In genomic region chr6:134063966-134064445, GRCh38 we compare ENCODE assay signal across 1 cellular context.
TF ChIP-seq lines count a peak whose summit lies in the region.

No MANE protein-coding gene starts in this region.

TF ChIP-seq in K562, 482 proteins besides CTCF, POLR2A, EP300 and RAD21 (continued from another document):
- TF ChIP-seq MGA (IDR thresholded peaks at IDR 0.05), result peak; percentile 56; the same call in 1 of the 2 replicates
- peak; percentile 74 to 79 for TF ChIP-seq KDM1A (IDR thresholded peaks at IDR 0.05)
- no peak for TF ChIP-seq XRCC3 (IDR thresholded peaks at IDR 0.05)
- TF ChIP-seq TAL1 (IDR thresholded peaks at IDR 0.05), result peak; percentile 35; the same call in 1 of the 2 replicates
- no peak for TF ChIP-seq ZNF398 (CRISPR knock-in tag; IDR thresholded peaks at IDR 0.05)
- TF ChIP-seq CBFA2T3 (IDR thresholded peaks at IDR 0.05), result peak; percentile 89
- TF ChIP-seq SMAD2 (IDR thresholded peaks at IDR 0.05; ENCODE audit: low read depth, low read length), result no peak
- peak; percentile 70 for TF ChIP-seq TEAD4 (IDR thresholded peaks at IDR 0.05; ENCODE audit: low read length)
- TF ChIP-seq TEAD4 (CRISPR knock-in tag; IDR thresholded peaks at IDR 0.05; ENCODE audit: borderline replicate concordance), result no peak
- TF ChIP-seq NCOR1 (IDR thresholded peaks at IDR 0.05), result peak; percentile 51; the same call in 1 of the 2 replicates
- TF ChIP-seq CBX3 (IDR thresholded peaks at IDR 0.05; ENCODE audit: borderline replicate concordance in 1 of 2, low read length in 2 of 2), result peak in 1 of 2 experiments; percentile 52; a peak in 1 of 3 replicates
- TF ChIP-seq POLR2AphosphoS5 (IDR thresholded peaks at IDR 0.05; ENCODE audit: control insufficient read depth, insufficient read depth, low read depth, low read length), result peak; percentile 39; the same call in 1 of the 2 replicates
- TF ChIP-seq PKNOX1 (IDR thresholded peaks at IDR 0.05), result 0 out of 2 replicates have a peak, but pooled peaks have one; percentile 24
- no peak for TF ChIP-seq POLR2B (IDR thresholded peaks at IDR 0.05; ENCODE audit: low read depth, partially characterized antibody)
- no peak for TF ChIP-seq SRSF1 (IDR thresholded peaks at IDR 0.05; ENCODE audit: low read depth, low read length)
- 0 out of 2 replicates have a peak, but pooled peaks have one; percentile 37 for TF ChIP-seq MYC (IDR thresholded peaks at IDR 0.05; ENCODE audit: low read depth, low read length)
- no peak for TF ChIP-seq MYC (CRISPR knock-in tag; IDR thresholded peaks at IDR 0.05; ENCODE audit: borderline replicate concordance, low read depth)
- no peak for TF ChIP-seq SFPQ (IDR thresholded peaks at IDR 0.05; ENCODE audit: low read depth, low read length)
- TF ChIP-seq ZNF24 (IDR thresholded peaks at IDR 0.05), result peak; percentile 41; the same call in 1 of the 2 replicates
- TF ChIP-seq MCM2 (IDR thresholded peaks at IDR 0.05; ENCODE audit: low read depth), result no peak
- TF ChIP-seq ZNF280B (CRISPR knock-in tag; IDR thresholded peaks at IDR 0.05), result no peak
- no peak for TF ChIP-seq ZNF134 (CRISPR knock-in tag; conservative IDR thresholded peaks at IDR 0.05)
- TF ChIP-seq SUPT5H (IDR thresholded peaks at IDR 0.05), result no peak
- TF ChIP-seq MECOM (CRISPR knock-in tag; IDR thresholded peaks at IDR 0.05), result peak; percentile 42; the same call in 1 of the 2 replicates
- TF ChIP-seq XRCC5 (IDR thresholded peaks at IDR 0.05; ENCODE audit: low read depth, low read length), result peak; percentile 77; the same call in 1 of the 2 replicates
- TF ChIP-seq EP400 (IDR thresholded peaks at IDR 0.05), result peak; percentile 36; the same call in 1 of the 2 replicates
- TF ChIP-seq ZNF766 (CRISPR knock-in tag; conservative IDR thresholded peaks at IDR 0.05), result no peak
- no peak for TF ChIP-seq CBFB (CRISPR knock-in tag; IDR thresholded peaks at IDR 0.05)
- TF ChIP-seq MBD2 (IDR thresholded peaks at IDR 0.05; ENCODE audit: borderline replicate concordance, low read depth), result no peak
- TF ChIP-seq ZNF280A (IDR thresholded peaks at IDR 0.05; ENCODE audit: low read depth, partially characterized antibody), result no peak
- no peak for TF ChIP-seq MTA2 (IDR thresholded peaks at IDR 0.05; ENCODE audit: low read depth)
- no peak for TF ChIP-seq RBM14 (IDR thresholded peaks at IDR 0.05; ENCODE audit: borderline replicate concordance, insufficient read depth, low read depth, low read length)
- TF ChIP-seq SMC3 (conservative IDR thresholded peaks at IDR 0.05; ENCODE audit: insufficient read depth, low read depth, low read length), result peak; percentile 78
- peak; percentile 73 for TF ChIP-seq DEAF1 (CRISPR knock-in tag; IDR thresholded peaks at IDR 0.05)
- TF ChIP-seq FOXM1 (IDR thresholded peaks at IDR 0.05; ENCODE audit: low read depth), result 0 out of 2 replicates have a peak, but pooled peaks have one; percentile 2
- TF ChIP-seq FOXM1 (CRISPR knock-in tag; IDR thresholded peaks at IDR 0.05; ENCODE audit: low read depth), result no peak
- no peak for TF ChIP-seq ETV5 (CRISPR knock-in tag; IDR thresholded peaks at IDR 0.05; ENCODE audit: low read depth)
- no peak for TF ChIP-seq HSF4 (CRISPR knock-in tag; IDR thresholded peaks at IDR 0.05; ENCODE audit: borderline replicate concordance)
- TF ChIP-seq POLR2G (IDR thresholded peaks at IDR 0.05; ENCODE audit: low read depth, low read length), result no peak
- no peak for TF ChIP-seq BCOR (IDR thresholded peaks at IDR 0.05)
TF ChIP-seq in K562: peak in this region for 53.
